1 cellular context compared by ENCODE assay signal in the genomic region with DNA sequence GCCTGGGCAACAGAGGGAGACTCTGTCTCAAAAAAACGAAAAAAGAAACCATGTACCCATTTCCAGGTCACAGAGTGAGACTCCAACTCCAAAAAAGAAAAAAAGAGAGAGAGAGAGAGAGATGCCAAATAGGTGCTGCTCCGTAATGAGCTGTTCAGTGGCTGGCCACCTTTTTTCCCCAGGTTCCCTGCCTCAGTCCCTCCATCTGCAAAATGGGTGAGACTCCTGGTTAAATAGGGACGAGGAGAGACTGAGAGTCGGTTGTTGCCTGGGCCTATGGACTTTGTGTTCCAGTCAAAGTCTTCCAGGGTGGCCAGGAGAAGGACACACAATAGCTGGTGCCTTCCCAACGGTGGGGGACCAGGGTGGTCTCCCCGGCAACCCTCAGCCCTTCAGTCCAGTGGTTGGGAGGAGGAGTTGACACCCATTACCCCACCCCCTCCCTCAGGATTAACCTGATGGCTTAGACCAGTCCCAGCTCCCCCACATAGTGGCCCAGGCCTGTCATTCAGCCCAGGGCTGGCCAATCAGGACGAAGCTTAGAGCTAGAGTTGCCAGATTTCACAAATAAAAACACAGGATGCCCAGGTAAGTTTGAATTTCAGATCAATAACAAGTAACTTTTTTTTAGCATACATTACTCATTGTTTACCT.
TF ChIP-seq lines count a peak whose summit lies in the region.

No MANE protein-coding gene starts in this region.

TF ChIP-seq in HepG2, 621 proteins besides CTCF, POLR2A, EP300 and RAD21 (continued from another document):
- TF ChIP-seq ZNF510 (CRISPR knock-in tag; IDR thresholded peaks at IDR 0.05; ENCODE audit: low read depth) (no peak), RBM39 (IDR thresholded peaks at IDR 0.05; ENCODE audit: low read depth, low read length, poor library complexity, severe bottlenecking) (no peak), STAT6 (CRISPR knock-in tag; IDR thresholded peaks at IDR 0.05; ENCODE audit: borderline replicate concordance) (no peak), ZNF83 (CRISPR knock-in tag; IDR thresholded peaks at IDR 0.05; ENCODE audit: borderline replicate concordance) (no peak), ZNF556 (CRISPR knock-in tag; IDR thresholded peaks at IDR 0.05; ENCODE audit: borderline replicate concordance) (peak; percentile 34; the same call in 1 of the 2 replicates), ZFX (CRISPR knock-in tag; IDR thresholded peaks at IDR 0.05; ENCODE audit: low read depth) (0 out of 2 replicates have a peak, but pooled peaks have one; percentile 14), HNRNPK (IDR thresholded peaks at IDR 0.05; ENCODE audit: low read depth, low read length, poor library complexity, severe bottlenecking) (no peak), ZNF232 (CRISPR knock-in tag; IDR thresholded peaks at IDR 0.05; ENCODE audit: borderline replicate concordance) (no peak), AGO2 (optimal IDR thresholded peaks at IDR 0.05; ENCODE audit: low read depth, low read length) (no peak), ZNF264 (CRISPR knock-in tag; IDR thresholded peaks at IDR 0.05) (no peak), ZNF431 (CRISPR knock-in tag; IDR thresholded peaks at IDR 0.05; ENCODE audit: borderline replicate concordance, low read depth) (no peak), KLF16 (CRISPR knock-in tag; IDR thresholded peaks at IDR 0.05) (no peak), ZSCAN29 (CRISPR knock-in tag; conservative IDR thresholded peaks at IDR 0.05) (no peak), ZFP36L1 (CRISPR knock-in tag; IDR thresholded peaks at IDR 0.05) (0 out of 2 replicates have a peak, but pooled peaks have one; percentile 37), ATF3 (CRISPR knock-in tag; IDR thresholded peaks at IDR 0.05) (no peak), CREB1 (IDR thresholded peaks at IDR 0.05) (no peak), CREB1 (CRISPR knock-in tag; IDR thresholded peaks at IDR 0.05) (no peak), ZNF883 (CRISPR knock-in tag; IDR thresholded peaks at IDR 0.05; ENCODE audit: not compliant biosample characterization) (no peak), PLSCR1 (CRISPR knock-in tag; IDR thresholded peaks at IDR 0.05; ENCODE audit: borderline replicate concordance) (no peak), JUND (CRISPR knock-in tag; IDR thresholded peaks at IDR 0.05) (no peak), MIER2 (CRISPR knock-in tag; IDR thresholded peaks at IDR 0.05) (no peak), ZMYM3 (CRISPR knock-in tag; IDR thresholded peaks at IDR 0.05) (peak; percentile 93), ZKSCAN8 (CRISPR knock-in tag; IDR thresholded peaks at IDR 0.05; ENCODE audit: borderline replicate concordance) (no peak), ZNF234 (CRISPR knock-in tag; conservative IDR thresholded peaks at IDR 0.05) (no peak)
- TF ChIP-seq, protein P1, sequence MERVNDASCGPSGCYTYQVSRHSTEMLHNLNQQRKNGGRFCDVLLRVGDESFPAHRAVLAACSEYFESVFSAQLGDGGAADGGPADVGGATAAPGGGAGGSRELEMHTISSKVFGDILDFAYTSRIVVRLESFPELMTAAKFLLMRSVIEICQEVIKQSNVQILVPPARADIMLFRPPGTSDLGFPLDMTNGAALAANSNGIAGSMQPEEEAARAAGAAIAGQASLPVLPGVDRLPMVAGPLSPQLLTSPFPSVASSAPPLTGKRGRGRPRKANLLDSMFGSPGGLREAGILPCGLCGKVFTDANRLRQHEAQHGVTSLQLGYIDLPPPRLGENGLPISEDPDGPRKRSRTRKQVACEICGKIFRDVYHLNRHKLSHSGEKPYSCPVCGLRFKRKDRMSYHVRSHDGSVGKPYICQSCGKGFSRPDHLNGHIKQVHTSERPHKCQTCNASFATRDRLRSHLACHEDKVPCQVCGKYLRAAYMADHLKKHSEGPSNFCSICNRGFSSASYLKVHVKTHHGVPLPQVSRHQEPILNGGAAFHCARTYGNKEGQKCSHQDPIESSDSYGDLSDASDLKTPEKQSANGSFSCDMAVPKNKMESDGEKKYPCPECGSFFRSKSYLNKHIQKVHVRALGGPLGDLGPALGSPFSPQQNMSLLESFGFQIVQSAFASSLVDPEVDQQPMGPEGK (CRISPR knock-in tag; IDR thresholded peaks at IDR 0.05): no peak
- TF ChIP-seq, protein P2, sequence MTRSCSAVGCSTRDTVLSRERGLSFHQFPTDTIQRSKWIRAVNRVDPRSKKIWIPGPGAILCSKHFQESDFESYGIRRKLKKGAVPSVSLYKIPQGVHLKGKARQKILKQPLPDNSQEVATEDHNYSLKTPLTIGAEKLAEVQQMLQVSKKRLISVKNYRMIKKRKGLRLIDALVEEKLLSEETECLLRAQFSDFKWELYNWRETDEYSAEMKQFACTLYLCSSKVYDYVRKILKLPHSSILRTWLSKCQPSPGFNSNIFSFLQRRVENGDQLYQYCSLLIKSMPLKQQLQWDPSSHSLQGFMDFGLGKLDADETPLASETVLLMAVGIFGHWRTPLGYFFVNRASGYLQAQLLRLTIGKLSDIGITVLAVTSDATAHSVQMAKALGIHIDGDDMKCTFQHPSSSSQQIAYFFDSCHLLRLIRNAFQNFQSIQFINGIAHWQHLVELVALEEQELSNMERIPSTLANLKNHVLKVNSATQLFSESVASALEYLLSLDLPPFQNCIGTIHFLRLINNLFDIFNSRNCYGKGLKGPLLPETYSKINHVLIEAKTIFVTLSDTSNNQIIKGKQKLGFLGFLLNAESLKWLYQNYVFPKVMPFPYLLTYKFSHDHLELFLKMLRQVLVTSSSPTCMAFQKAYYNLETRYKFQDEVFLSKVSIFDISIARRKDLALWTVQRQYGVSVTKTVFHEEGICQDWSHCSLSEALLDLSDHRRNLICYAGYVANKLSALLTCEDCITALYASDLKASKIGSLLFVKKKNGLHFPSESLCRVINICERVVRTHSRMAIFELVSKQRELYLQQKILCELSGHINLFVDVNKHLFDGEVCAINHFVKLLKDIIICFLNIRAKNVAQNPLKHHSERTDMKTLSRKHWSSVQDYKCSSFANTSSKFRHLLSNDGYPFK (CRISPR knock-in tag; IDR thresholded peaks at IDR 0.05; ENCODE audit: borderline replicate concordance): no peak
- TF ChIP-seq, protein P3, sequence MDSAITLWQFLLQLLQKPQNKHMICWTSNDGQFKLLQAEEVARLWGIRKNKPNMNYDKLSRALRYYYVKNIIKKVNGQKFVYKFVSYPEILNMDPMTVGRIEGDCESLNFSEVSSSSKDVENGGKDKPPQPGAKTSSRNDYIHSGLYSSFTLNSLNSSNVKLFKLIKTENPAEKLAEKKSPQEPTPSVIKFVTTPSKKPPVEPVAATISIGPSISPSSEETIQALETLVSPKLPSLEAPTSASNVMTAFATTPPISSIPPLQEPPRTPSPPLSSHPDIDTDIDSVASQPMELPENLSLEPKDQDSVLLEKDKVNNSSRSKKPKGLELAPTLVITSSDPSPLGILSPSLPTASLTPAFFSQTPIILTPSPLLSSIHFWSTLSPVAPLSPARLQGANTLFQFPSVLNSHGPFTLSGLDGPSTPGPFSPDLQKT (CRISPR knock-in tag; IDR thresholded peaks at IDR 0.05; ENCODE audit: borderline replicate concordance): no peak
- TF ChIP-seq, protein P4, sequence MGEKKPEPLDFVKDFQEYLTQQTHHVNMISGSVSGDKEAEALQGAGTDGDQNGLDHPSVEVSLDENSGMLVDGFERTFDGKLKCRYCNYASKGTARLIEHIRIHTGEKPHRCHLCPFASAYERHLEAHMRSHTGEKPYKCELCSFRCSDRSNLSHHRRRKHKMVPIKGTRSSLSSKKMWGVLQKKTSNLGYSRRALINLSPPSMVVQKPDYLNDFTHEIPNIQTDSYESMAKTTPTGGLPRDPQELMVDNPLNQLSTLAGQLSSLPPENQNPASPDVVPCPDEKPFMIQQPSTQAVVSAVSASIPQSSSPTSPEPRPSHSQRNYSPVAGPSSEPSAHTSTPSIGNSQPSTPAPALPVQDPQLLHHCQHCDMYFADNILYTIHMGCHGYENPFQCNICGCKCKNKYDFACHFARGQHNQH (CRISPR knock-in tag; IDR thresholded peaks at IDR 0.05): no peak
